Comparison of ENCODE assay signal across 2 cellular contexts in genomic region chr17:42107124-42107523, GRCh38.
TF ChIP-seq lines count a peak whose summit lies in the region.

No MANE protein-coding gene starts in this region.

TF ChIP-seq in HepG2, 621 proteins besides CTCF, POLR2A, EP300 and RAD21:
- no peak for TF ChIP-seq MAF1 (CRISPR knock-in tag; IDR thresholded peaks at IDR 0.05; ENCODE audit: borderline replicate concordance)
- TF ChIP-seq ZNF460 (CRISPR knock-in tag; IDR thresholded peaks at IDR 0.05; ENCODE audit: borderline replicate concordance), result peak; percentile 28; the same call in 1 of the 2 replicates
- peak; percentile 59 for TF ChIP-seq CEBPB (IDR thresholded peaks at IDR 0.05; ENCODE audit: borderline replicate concordance, low read depth, low read length)
- no peak for TF ChIP-seq SP4 (CRISPR knock-in tag; IDR thresholded peaks at IDR 0.05)
- no peak for TF ChIP-seq ZNF367 (CRISPR knock-in tag; IDR thresholded peaks at IDR 0.05; ENCODE audit: borderline replicate concordance)

TF ChIP-seq in WTC11, 78 proteins besides CTCF, POLR2A, EP300 and RAD21:
- TF ChIP-seq STAT6 (CRISPR knock-in tag; conservative IDR thresholded peaks at IDR 0.05; ENCODE audit: low read depth), result no peak
- TF ChIP-seq, protein P1, sequence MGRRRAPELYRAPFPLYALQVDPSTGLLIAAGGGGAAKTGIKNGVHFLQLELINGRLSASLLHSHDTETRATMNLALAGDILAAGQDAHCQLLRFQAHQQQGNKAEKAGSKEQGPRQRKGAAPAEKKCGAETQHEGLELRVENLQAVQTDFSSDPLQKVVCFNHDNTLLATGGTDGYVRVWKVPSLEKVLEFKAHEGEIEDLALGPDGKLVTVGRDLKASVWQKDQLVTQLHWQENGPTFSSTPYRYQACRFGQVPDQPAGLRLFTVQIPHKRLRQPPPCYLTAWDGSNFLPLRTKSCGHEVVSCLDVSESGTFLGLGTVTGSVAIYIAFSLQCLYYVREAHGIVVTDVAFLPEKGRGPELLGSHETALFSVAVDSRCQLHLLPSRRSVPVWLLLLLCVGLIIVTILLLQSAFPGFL (CRISPR knock-in tag; IDR thresholded peaks at IDR 0.05; ENCODE audit: borderline replicate concordance), result no peak
- TF ChIP-seq CREM (CRISPR knock-in tag; IDR thresholded peaks at IDR 0.05), result no peak
- TF ChIP-seq IRF2 (CRISPR knock-in tag; IDR thresholded peaks at IDR 0.05; ENCODE audit: borderline replicate concordance, low read depth), result no peak
- no peak for TF ChIP-seq ATF1 (CRISPR knock-in tag; IDR thresholded peaks at IDR 0.05)
- no peak for TF ChIP-seq FOXK1 (CRISPR knock-in tag; IDR thresholded peaks at IDR 0.05)
- TF ChIP-seq, protein P2, sequence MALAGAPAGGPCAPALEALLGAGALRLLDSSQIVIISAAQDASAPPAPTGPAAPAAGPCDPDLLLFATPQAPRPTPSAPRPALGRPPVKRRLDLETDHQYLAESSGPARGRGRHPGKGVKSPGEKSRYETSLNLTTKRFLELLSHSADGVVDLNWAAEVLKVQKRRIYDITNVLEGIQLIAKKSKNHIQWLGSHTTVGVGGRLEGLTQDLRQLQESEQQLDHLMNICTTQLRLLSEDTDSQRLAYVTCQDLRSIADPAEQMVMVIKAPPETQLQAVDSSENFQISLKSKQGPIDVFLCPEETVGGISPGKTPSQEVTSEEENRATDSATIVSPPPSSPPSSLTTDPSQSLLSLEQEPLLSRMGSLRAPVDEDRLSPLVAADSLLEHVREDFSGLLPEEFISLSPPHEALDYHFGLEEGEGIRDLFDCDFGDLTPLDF (CRISPR knock-in tag; IDR thresholded peaks at IDR 0.05), result no peak
- TF ChIP-seq, protein P3, sequence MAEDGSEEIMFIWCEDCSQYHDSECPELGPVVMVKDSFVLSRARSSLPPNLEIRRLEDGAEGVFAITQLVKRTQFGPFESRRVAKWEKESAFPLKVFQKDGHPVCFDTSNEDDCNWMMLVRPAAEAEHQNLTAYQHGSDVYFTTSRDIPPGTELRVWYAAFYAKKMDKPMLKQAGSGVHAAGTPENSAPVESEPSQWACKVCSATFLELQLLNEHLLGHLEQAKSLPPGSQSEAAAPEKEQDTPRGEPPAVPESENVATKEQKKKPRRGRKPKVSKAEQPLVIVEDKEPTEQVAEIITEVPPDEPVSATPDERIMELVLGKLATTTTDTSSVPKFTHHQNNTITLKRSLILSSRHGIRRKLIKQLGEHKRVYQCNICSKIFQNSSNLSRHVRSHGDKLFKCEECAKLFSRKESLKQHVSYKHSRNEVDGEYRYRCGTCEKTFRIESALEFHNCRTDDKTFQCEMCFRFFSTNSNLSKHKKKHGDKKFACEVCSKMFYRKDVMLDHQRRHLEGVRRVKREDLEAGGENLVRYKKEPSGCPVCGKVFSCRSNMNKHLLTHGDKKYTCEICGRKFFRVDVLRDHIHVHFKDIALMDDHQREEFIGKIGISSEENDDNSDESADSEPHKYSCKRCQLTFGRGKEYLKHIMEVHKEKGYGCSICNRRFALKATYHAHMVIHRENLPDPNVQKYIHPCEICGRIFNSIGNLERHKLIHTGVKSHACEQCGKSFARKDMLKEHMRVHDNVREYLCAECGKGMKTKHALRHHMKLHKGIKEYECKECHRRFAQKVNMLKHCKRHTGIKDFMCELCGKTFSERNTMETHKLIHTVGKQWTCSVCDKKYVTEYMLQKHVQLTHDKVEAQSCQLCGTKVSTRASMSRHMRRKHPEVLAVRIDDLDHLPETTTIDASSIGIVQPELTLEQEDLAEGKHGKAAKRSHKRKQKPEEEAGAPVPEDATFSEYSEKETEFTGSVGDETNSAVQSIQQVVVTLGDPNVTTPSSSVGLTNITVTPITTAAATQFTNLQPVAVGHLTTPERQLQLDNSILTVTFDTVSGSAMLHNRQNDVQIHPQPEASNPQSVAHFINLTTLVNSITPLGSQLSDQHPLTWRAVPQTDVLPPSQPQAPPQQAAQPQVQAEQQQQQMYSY (CRISPR knock-in tag; IDR thresholded peaks at IDR 0.05), result no peak
- TF ChIP-seq GRHL2 (CRISPR knock-in tag; IDR thresholded peaks at IDR 0.05; ENCODE audit: insufficient replicate concordance, severe bottlenecking), result no peak
- no peak for TF ChIP-seq ZNF396 (CRISPR knock-in tag; IDR thresholded peaks at IDR 0.05; ENCODE audit: borderline replicate concordance)
- TF ChIP-seq, protein P4, sequence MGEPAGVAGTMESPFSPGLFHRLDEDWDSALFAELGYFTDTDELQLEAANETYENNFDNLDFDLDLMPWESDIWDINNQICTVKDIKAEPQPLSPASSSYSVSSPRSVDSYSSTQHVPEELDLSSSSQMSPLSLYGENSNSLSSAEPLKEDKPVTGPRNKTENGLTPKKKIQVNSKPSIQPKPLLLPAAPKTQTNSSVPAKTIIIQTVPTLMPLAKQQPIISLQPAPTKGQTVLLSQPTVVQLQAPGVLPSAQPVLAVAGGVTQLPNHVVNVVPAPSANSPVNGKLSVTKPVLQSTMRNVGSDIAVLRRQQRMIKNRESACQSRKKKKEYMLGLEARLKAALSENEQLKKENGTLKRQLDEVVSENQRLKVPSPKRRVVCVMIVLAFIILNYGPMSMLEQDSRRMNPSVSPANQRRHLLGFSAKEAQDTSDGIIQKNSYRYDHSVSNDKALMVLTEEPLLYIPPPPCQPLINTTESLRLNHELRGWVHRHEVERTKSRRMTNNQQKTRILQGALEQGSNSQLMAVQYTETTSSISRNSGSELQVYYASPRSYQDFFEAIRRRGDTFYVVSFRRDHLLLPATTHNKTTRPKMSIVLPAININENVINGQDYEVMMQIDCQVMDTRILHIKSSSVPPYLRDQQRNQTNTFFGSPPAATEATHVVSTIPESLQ (CRISPR knock-in tag; IDR thresholded peaks at IDR 0.05), result no peak
- TF ChIP-seq CBFB (CRISPR knock-in tag; IDR thresholded peaks at IDR 0.05; ENCODE audit: low read depth), result no peak
